31 cellular contexts compared by ENCODE assay signal in the genomic region with DNA sequence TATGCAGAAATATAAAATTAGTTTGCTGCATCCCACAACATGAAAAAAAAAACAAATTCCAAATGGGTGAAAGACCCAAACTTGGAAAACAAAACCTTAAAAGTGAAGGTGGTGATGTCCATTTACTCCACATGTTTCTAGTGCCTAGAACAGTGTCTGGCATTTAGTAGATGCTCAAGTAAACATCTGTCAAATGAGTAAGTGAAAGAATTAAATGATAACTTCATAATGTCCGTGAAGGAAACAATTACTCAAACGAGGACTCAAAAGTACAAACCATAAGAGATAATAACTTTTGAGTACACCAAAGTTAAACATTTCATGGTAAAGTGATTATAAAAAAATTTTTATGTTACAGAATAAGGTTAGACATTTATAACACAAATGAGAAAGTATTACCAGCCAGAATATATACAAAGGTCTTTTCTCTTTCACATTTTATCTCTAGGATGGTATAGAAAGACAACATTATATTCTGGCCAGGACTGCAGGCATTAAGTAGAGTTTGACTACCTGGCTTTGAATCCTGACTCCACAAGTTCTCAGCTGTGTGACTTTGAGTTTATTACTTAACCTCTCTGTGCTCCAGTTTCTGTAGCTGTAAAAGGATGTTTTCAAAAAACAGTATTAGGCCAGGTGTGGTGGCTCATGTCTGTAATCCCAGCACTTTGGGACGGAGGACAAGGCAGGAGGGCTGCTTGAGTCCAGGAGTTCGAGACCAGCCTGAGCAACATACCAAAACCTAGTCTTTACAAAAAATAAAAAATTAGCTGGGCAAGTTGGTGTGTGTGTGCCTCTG. TPM values are rescaled to one million over a fixed set of nuclear protein-coding genes. Genes with fewer than 3 reads are reported as not detected.
"Had no signal": no experiment of that assay in that cellular context is flagged by ENCODE, and none has a peak within 500 bp of the region (broad histone marks: within the 10 kb centered on the region; RNA-seq: fewer than 3 reads in every experiment).

No MANE protein-coding gene starts in this region.

- H3K4me1 ChIP-seq: adrenal gland, breast epithelium had no signal

- H3K27me3 ChIP-seq: adrenal gland, body of pancreas, breast epithelium had no signal

- H3K27me3 Mint-ChIP-seq: activated CD4-positive, alpha-beta memory T cell treated with anti-CD3 and anti-CD28 coated beads, Interleukin-2, amount 10 ng/mL, durations not matched to agents 7 days and 5 days; activated CD8-positive, alpha-beta memory T cell treated with anti-CD3 and anti-CD28 coated beads, Interleukin-2, amount 10 ng/mL, durations not matched to agents 7 days and 5 days had no signal

- H3K9me3 ChIP-seq: adrenal gland, body of pancreas, breast epithelium had no signal

- H3K27ac ChIP-seq: adrenal gland, body of pancreas, breast epithelium, KMS-11, RWPE1, WERI-Rb-1 had no signal

- H3K36me3 ChIP-seq: adrenal gland, breast epithelium, WERI-Rb-1 had no signal

- H3K27ac Mint-ChIP-seq: activated CD4-positive, alpha-beta memory T cell treated with anti-CD3 and anti-CD28 coated beads, Interleukin-2, amount 10 ng/mL, durations not matched to agents 7 days and 5 days; activated CD8-positive, alpha-beta memory T cell treated with anti-CD3 and anti-CD28 coated beads, Interleukin-2, amount 10 ng/mL, durations not matched to agents 7 days and 5 days; activated naive CD4-positive, alpha-beta T cell treated with anti-CD3 and anti-CD28 coated beads, Interleukin-2, amount 50 U/mL, for 72 hours had no signal

- DNase-seq: activated CD4-positive, alpha-beta memory T cell treated with anti-CD3 and anti-CD28 coated beads, Interleukin-2, amount 10 ng/mL, durations not matched to agents 7 days and 5 days; activated CD4-positive, alpha-beta T cell treated with anti-CD3 and anti-CD28 coated beads, Interleukin-2, amount 50 U/mL, for 1 hour; activated CD4-positive, CD25-positive, alpha-beta regulatory T cell; activated CD8-positive, alpha-beta memory T cell treated with anti-CD3 and anti-CD28 coated beads for 24 hours; activated CD8-positive, alpha-beta memory T cell treated with anti-CD3 and anti-CD28 coated beads, Interleukin-2, amount 10 ng/mL, durations not matched to agents 7 days and 5 days; activated CD8-positive, alpha-beta memory T cell treated with anti-CD3 and anti-CD28 coated beads, Interleukin-2, amount 50 U/mL, for 48 hours; activated effector memory CD4-positive, alpha-beta T cell treated with anti-CD3 and anti-CD28 coated beads, Interleukin-2, amount 50 U/mL, for 16 hours; activated naive CD4-positive, alpha-beta T cell; activated T-cell treated with anti-CD3 and anti-CD28 coated beads, Interleukin-2, amount 50 U/mL, for 48 hours; body of pancreas; cerebellar nuclear complex; MM.1S; MV-4-11; NCI-H1092; NCI-H1436 treated with DMSO at 0.1 percent for 48 hours; NCI-H1694 treated with DMSO at 0.1 percent for 48 hours; NCI-H2029; NCI-H345; NCI-H524 treated with DMSO at 0.1 percent for 48 hours; PC-3; SW 1271; T-helper 1 cell; T1000; WERI-Rb-1 had no signal

- ATAC-seq: activated CD8-positive, alpha-beta memory T cell treated with anti-CD3 and anti-CD28 coated beads, Interleukin-2, amount 10 ng/mL, durations not matched to agents 7 days and 5 days; activated naive CD4-positive, alpha-beta T cell treated with anti-CD3 and anti-CD28 coated beads, Interleukin-2, amount 50 U/mL, for 72 hours; body of pancreas; PC-3; Right ventricle myocardium inferior had no signal

- H3K9me3 Mint-ChIP-seq: activated naive CD4-positive, alpha-beta T cell treated with anti-CD3 and anti-CD28 coated beads, Interleukin-2, amount 50 U/mL, for 72 hours had no signal

- H3K4me3 ChIP-seq: adrenal gland, body of pancreas, breast epithelium had no signal

- H3K4me3 Mint-ChIP-seq: activated CD4-positive, alpha-beta memory T cell treated with anti-CD3 and anti-CD28 coated beads, Interleukin-2, amount 10 ng/mL, durations not matched to agents 7 days and 5 days; activated CD8-positive, alpha-beta memory T cell treated with anti-CD3 and anti-CD28 coated beads, Interleukin-2, amount 10 ng/mL, durations not matched to agents 7 days and 5 days had no signal

RNA-seq across cellular contexts. Expression of a gene that starts 59.2 kb away (rescaled TPM):
- total RNA-seq: body of pancreas, cardiac septum, Right ventricle myocardium inferior had no signal
